Comparison of ENCODE assay signal across 8 cellular contexts in genomic region chr10:114694735-114695134, GRCh38. TPM values are rescaled to one million over a fixed set of nuclear protein-coding genes. Genes with fewer than 3 reads are reported as not detected.
DNase-seq lines count a peak whose midpoint lies in the region; ATAC-seq and TF ChIP-seq lines count a peak whose summit lies in the region.

No MANE protein-coding gene starts in this region.

- TF ChIP-seq CTCF in GM12874 (IDR thresholded peaks at IDR 0.05; ENCODE audit: insufficient read depth, low read depth, low read length): peak; percentile 64
- peak; percentile 44 for TF ChIP-seq CTCF in kidney epithelial cell (IDR thresholded peaks at IDR 0.05; ENCODE audit: insufficient read depth, low read length, poor library complexity, severe bottlenecking)

- DNase-seq in KBM-7 (peak; percentile 21), kidney epithelial cell (ENCODE audit: low read depth) (no peak), cerebellar nuclear complex (lab: John Stamatoyannopoulos, UW) (no peak), NCI-H1105 (lab: John Stamatoyannopoulos, UW) (no peak), DMS79 treated with DMSO at 0.1 percent for 48 hours (lab: John Stamatoyannopoulos, UW) (no peak)
- peak; percentile 40 for DNase-seq in activated T-cell treated with anti-CD3 and anti-CD28 coated beads, Interleukin-2, amount 50 U/mL, for 1 hour

- no peaks in the 10 kb centered on the region for H3K36me3 ChIP-seq in kidney epithelial cell (ENCODE audit: control insufficient read depth, insufficient read depth, low read length)

- in situ Hi-C loops in KBM-7 (cut with MboI; ENCODE audit: low pct_unique_long_range_greater_than_20kb, low sequenced_read_pairs): no loop called here

- ATAC-seq in GM21576 (IDR thresholded peaks at IDR 0.05; ENCODE audit: unreplicated experiment): no peak

- no peaks in the 10 kb centered on the region for H3K27me3 ChIP-seq in kidney epithelial cell (ENCODE audit: control insufficient read depth, insufficient read depth, low read length)

- H3K4me3 ChIP-seq in kidney epithelial cell (ENCODE audit: low read depth, low read length): no peak overlapping the region

RNA-seq across cellular contexts. Expression of gene ABLIM1, which starts 36.7 kb away (rescaled TPM):
- 41.9 and 51.9 TPM in 2 replicates for total RNA-seq in kidney epithelial cell

Comparison
In these comparisons a context has a peak if more than half of its experiments do, and no peak if none do; other contexts are left out.
1. DNase-seq: peak in KBM-7 (single experiment) and activated T-cell treated with anti-CD3 and anti-CD28 coated beads, Interleukin-2, amount 50 U/mL, for 1 hour (single experiment); none in kidney epithelial cell (single experiment), cerebellar nuclear complex (0 of 2), NCI-H1105 (single experiment) and DMS79 treated with DMSO at 0.1 percent for 48 hours (single experiment).